8 cellular contexts compared by ENCODE assay signal in genomic region chr21:26842976-26843911, GRCh38. TPM values are rescaled to one million over a fixed set of nuclear protein-coding genes. Genes with fewer than 3 reads are reported as not detected.
DNase-seq lines count a peak whose midpoint lies in the region; ATAC-seq and TF ChIP-seq lines count a peak whose summit lies in the region.

No MANE protein-coding gene starts in this region.

- H3K36me3 Mint-ChIP-seq in activated naive CD4-positive, alpha-beta T cell treated with anti-CD3 and anti-CD28 coated beads, Interleukin-2, amount 50 U/mL, for 72 hours: peaks cover 6 to 34% of the 10 kb centered on the region in 2 donors
- peaks cover 46% of the 10 kb centered on the region for H3K36me3 Mint-ChIP-seq in nephron progenitor cell (ENCODE audit: low read depth)

- H3K9me3 Mint-ChIP-seq in activated naive CD4-positive, alpha-beta T cell treated with anti-CD3 and anti-CD28 coated beads, Interleukin-2, amount 50 U/mL, for 72 hours: peaks cover 0 to 5% of the 10 kb centered on the region in 2 donors
- H3K9me3 Mint-ChIP-seq in nephron progenitor cell: no peaks in the 10 kb centered on the region

- DNase-seq in NCI-H1694 treated with DMSO at 0.1 percent for 48 hours (lab: John Stamatoyannopoulos, UW) (peak; percentile 75), globus pallidus (ENCODE audit: low spot score) (peak; percentile 90), nephron progenitor cell (peak; percentile 79), UCSD-AML1 (lab: John Stamatoyannopoulos, UW; ENCODE audit: unreplicated experiment) (no peak)
- DNase-seq in activated naive CD4-positive, alpha-beta T cell treated with anti-CD3 and anti-CD28 coated beads, Interleukin-2, amount 50 U/mL, for 72 hours (ENCODE audit: low spot score in 2 of 2): peak in 1 of 2 donors; percentile 24

- H3K4me3 Mint-ChIP-seq in nephron progenitor cell: peak overlapping the region; percentile 96

- ATAC-seq in activated naive CD4-positive, alpha-beta T cell treated with anti-CD3 and anti-CD28 coated beads, Interleukin-2, amount 50 U/mL, for 72 hours: peak; percentile 46 to 50
- no peak for ATAC-seq in GM18861 (IDR thresholded peaks at IDR 0.05; ENCODE audit: unreplicated experiment)
- no peak for ATAC-seq in GM21447 (IDR thresholded peaks at IDR 0.05; ENCODE audit: unreplicated experiment)

- no peak overlapping the region for H3K27ac Mint-ChIP-seq in activated naive CD4-positive, alpha-beta T cell treated with anti-CD3 and anti-CD28 coated beads, Interleukin-2, amount 50 U/mL, for 72 hours
- H3K27ac Mint-ChIP-seq in nephron progenitor cell: peak overlapping the region; percentile 99

- H3K9ac ChIP-seq in ES-I3 (ENCODE audit: low read depth, low read length): peak overlapping the region; percentile 94

- peaks cover 49% of the 10 kb centered on the region for H3K4me1 Mint-ChIP-seq in nephron progenitor cell

- no peaks in the 10 kb centered on the region for H3K9me3 ChIP-seq in ES-I3 (ENCODE audit: control insufficient read depth, insufficient read depth, low read length)

- H3K27me3 Mint-ChIP-seq in nephron progenitor cell (ENCODE audit: low read depth, poor library complexity): peaks cover 2% of the 10 kb centered on the region

- peaks cover 13% of the 10 kb centered on the region for H3K36me3 ChIP-seq in ES-I3 (ENCODE audit: insufficient read depth, low read length)

- H3K4me1 ChIP-seq in ES-I3 (ENCODE audit: insufficient read depth, low read length): no peaks in the 10 kb centered on the region

- TF ChIP-seq CTCF in nephron progenitor cell (IDR thresholded peaks at IDR 0.05): no peak

RNA-seq across cellular contexts. Expression of gene ADAMTS1, which starts 2.0 kb away (rescaled TPM):
- under 1 TPM; 0.09 to 0.31 TPM for total RNA-seq in activated naive CD4-positive, alpha-beta T cell treated with anti-CD3 and anti-CD28 coated beads, Interleukin-2, amount 50 U/mL, for 72 hours

Comparison
In these comparisons a context has a peak if more than half of its experiments do, and no peak if none do; other contexts are left out.
1. ATAC-seq: peak in activated naive CD4-positive, alpha-beta T cell treated with anti-CD3 and anti-CD28 coated beads, Interleukin-2, amount 50 U/mL, for 72 hours (2 of 2); none in GM18861 (single experiment) and GM21447 (single experiment).